Comparison of ENCODE assay signal across 1 cellular context in genomic region chr20:25858495-25859425, GRCh38.
A peak's percentile ranks its signal among the peaks of the same experiment; 100 is the strongest.
TF ChIP-seq lines count a peak whose summit lies in the region.

No MANE protein-coding gene starts in this region.

TF ChIP-seq in HepG2, 621 proteins besides CTCF, POLR2A, EP300 and RAD21 (continued from another document):
- peak; percentile 9 for TF ChIP-seq ZNF687 (CRISPR knock-in tag; IDR thresholded peaks at IDR 0.05)
- no peak for TF ChIP-seq NONO (IDR thresholded peaks at IDR 0.05)
- 0 out of 2 replicates have a peak, but pooled peaks have one; percentile 32 for TF ChIP-seq NONO (CRISPR knock-in tag; conservative IDR thresholded peaks at IDR 0.05)
- TF ChIP-seq ZFP91 (CRISPR knock-in tag; IDR thresholded peaks at IDR 0.05; ENCODE audit: borderline replicate concordance), result peak; percentile 73; the same call in 1 of the 2 replicates
- TF ChIP-seq ZBTB21 (CRISPR knock-in tag; IDR thresholded peaks at IDR 0.05), result no peak
